8 cellular contexts compared by ENCODE assay signal in genomic region chr4:122576261-122577188, GRCh38. TPM values are rescaled to one million over a fixed set of nuclear protein-coding genes. Genes with fewer than 3 reads are reported as not detected.
DNase-seq lines count a peak whose midpoint lies in the region; ATAC-seq, FAIRE-seq and TF ChIP-seq lines count a peak whose summit lies in the region.

No MANE protein-coding gene starts in this region.

- H4K20me1 ChIP-seq in GM12878 (ENCODE audit: control insufficient read depth, insufficient read depth): no peaks in the 10 kb centered on the region

- H2AFZ ChIP-seq in GM12878 (ENCODE audit: control insufficient read depth, low read depth, low read length): no peak overlapping the region

- no peak for FAIRE-seq in GM12878 (lab: Jason Lieb, UNC)

- RAD21 ChIA-PET in GM12878 (lab: Charles Lee; ENCODE audit: unreplicated experiment): interaction anchor here (0.6 to 2.0 kb wide), 6 partner anchors 26 to 681 kb away, joined by 3 to 51 read pairs (median 4); no protein-coding TSS in a partner anchor

- H3K36me3 ChIP-seq in NT2/D1 (ENCODE audit: insufficient read depth, insufficient read length, low read length) (no peaks in the 10 kb centered on the region), GM12878 (ENCODE audit: control insufficient read depth in 2 of 2, insufficient read depth in 2 of 2, low read length in 1 of 2) (no peaks in the 10 kb centered on the region), left lung (no peaks in the 10 kb centered on the region)

- TF ChIP-seq RAD21 in GM12878 (IDR thresholded peaks at IDR 0.05; ENCODE audit: insufficient read depth, low read depth, low read length): peak; percentile 95

- TF ChIP-seq EP300 in GM12878 (IDR thresholded peaks at IDR 0.05; ENCODE audit: borderline replicate concordance in 1 of 2, control insufficient read depth in 1 of 2, low read depth in 2 of 2, low read length in 2 of 2): no peak

- in situ Hi-C loops in GM12878 (cut with MboI): loop anchor here (10.0 kb wide), 1 partner anchor 272 kb away; no protein-coding TSS in a partner anchor

- H3K27ac ChIP-seq in GM12878 (ENCODE audit: control insufficient read depth, insufficient read depth) (no peak overlapping the region), left lung (no peak overlapping the region)

- H3K27me3 ChIP-seq in NT2/D1 (ENCODE audit: insufficient read depth, insufficient read length) (no peaks in the 10 kb centered on the region), GM12878 (replicated peaks in 1 of 2; ENCODE audit: control insufficient read depth in 2 of 2, insufficient read depth in 2 of 2, low read length in 1 of 2) (0 out of 4 replicates have a peak, but pooled peaks cover 0 to 2% of the 10 kb centered on the region in 2 experiments), left lung (no peaks in the 10 kb centered on the region)

- TF ChIP-seq CTCF in GM12878 (IDR thresholded peaks at IDR 0.05 in 2 of 3, conservative IDR thresholded peaks at IDR 0.05 in 1 of 3; ENCODE audit: control insufficient read depth in 2 of 3, extremely low read depth in 1 of 3, insufficient read depth in 1 of 3, low read depth in 3 of 3, low read length in 3 of 3): peak; percentile 42 to 61 (median 57); a peak in 5 of 6 replicates
- TF ChIP-seq CTCF in left lung (IDR thresholded peaks at IDR 0.05): peak; percentile 32 to 36

- 14% methylated on average over 5 of the region's 5 CpGs for WGBS in GM12878 (ENCODE audit: insufficient coverage, insufficient replicate concordance, low lambda C conversion rate, missing lambda C conversion rate)

- no peaks in the 10 kb centered on the region for H3K79me2 ChIP-seq in GM12878 (ENCODE audit: control insufficient read depth, insufficient read depth, low read length)

- H3K4me2 ChIP-seq in GM12878 (ENCODE audit: control insufficient read depth, insufficient read depth): no peak overlapping the region

- SMC1A ChIA-PET in GM12878 (lab: Charles Lee; ENCODE audit: uncharacterized antibody, unreplicated experiment): interaction anchor here (0.6 to 5.4 kb wide), 6 partner anchors 127 to 1359 kb away, joined by 3 to 45 read pairs (median 4); no protein-coding TSS in a partner anchor

- no peak for TF ChIP-seq POLR2A in GM12878 (IDR thresholded peaks at IDR 0.05; ENCODE audit: low read depth, low read length)

- no TSS peak for BruUV-seq in GM12878 (replicated peaks; lab: Mats Ljungman, UMichigan)

- H3K4me3 ChIP-seq in NT2/D1 (ENCODE audit: insufficient read length, low read depth) (no peak overlapping the region), GM12878 (no peak overlapping the region), left lung (no peak overlapping the region)

- H3K4me1 ChIP-seq in NT2/D1 (ENCODE audit: insufficient read depth, insufficient read length) (no peaks in the 10 kb centered on the region), GM12878 (ENCODE audit: control insufficient read depth, insufficient read depth, low read length) (peaks cover 7% of the 10 kb centered on the region), left lung (no peaks in the 10 kb centered on the region)

- peak; percentile 28 to 44 for DNase-seq in stimulated activated CD4-positive, alpha-beta T cell treated with anti-CD3 and anti-CD28 coated beads, Interleukin-2, amount 100 ng/mL, for 24 hours
- no peak for DNase-seq in stimulated activated CD4-positive, alpha-beta T cell treated with anti-CD3 and anti-CD28 coated beads, Interleukin-4, amount 100 ng/mL, for 4 hours
- DNase-seq in NT2/D1 (ENCODE audit: low read depth, low spot score): peak; percentile 18
- no peak for DNase-seq in GM12878 (ENCODE audit: low read depth, low spot score)
- DNase-seq in left lung: no peak
- no peak for DNase-seq in NCI-H2227 treated with DMSO at 0.1 percent for 48 hours (lab: John Stamatoyannopoulos, UW)

- POLR2A ChIA-PET in GM12878 (lab: Charles Lee): interaction anchor here (0.6 kb wide), 1 partner anchor 21 kb away, joined by 5 read pairs; no protein-coding TSS in a partner anchor

- CTCF ChIA-PET in GM12878 (lab: Yijun Ruan, JAX): interaction anchor here (0.6 to 6.2 kb wide), 23 partner anchors 10 to 1114 kb away, joined by 3 to 85 read pairs (median 4); no protein-coding TSS in a partner anchor

- H3K9ac ChIP-seq in NT2/D1 (ENCODE audit: insufficient read length, low read depth): no peak overlapping the region
- H3K9ac ChIP-seq in GM12878 (ENCODE audit: control insufficient read depth, insufficient read depth, low read length): no peak overlapping the region

- ATAC-seq in HG02938 (IDR thresholded peaks at IDR 0.05; ENCODE audit: unreplicated experiment) (peak; percentile 62), GM12878 (peak; percentile 92), left lung (peak; percentile 89), HG03521 (IDR thresholded peaks at IDR 0.05; ENCODE audit: unreplicated experiment) (no peak)

- peaks cover 6% of the 10 kb centered on the region; the same call in 1 of the 2 replicates for H3K9me3 ChIP-seq in NT2/D1 (ENCODE audit: insufficient read depth, low read length)
- no peaks in the 10 kb centered on the region for H3K9me3 ChIP-seq in GM12878 (replicated peaks; ENCODE audit: control insufficient read depth, insufficient read depth, low read length)
- H3K9me3 ChIP-seq in left lung: no peaks in the 10 kb centered on the region

- intact Hi-C loops in GM12878 (cut with micrococcal nuclease; ENCODE audit: unreplicated experiment) (loop anchor here (1.0 to 10.0 kb wide), 5 partner anchors 162 to 676 kb away; partner anchors contain the start of gene TRPC3), left lung (cut with DNase I) (no loop called here)

TF ChIP-seq in GM12878, 131 proteins besides CTCF, POLR2A, EP300 and RAD21:
- TF ChIP-seq MEF2B (IDR thresholded peaks at IDR 0.05; ENCODE audit: partially characterized antibody, poor library complexity, severe bottlenecking) (no peak), CHD1 (IDR thresholded peaks at IDR 0.05; ENCODE audit: low read depth, low read length) (no peak), RCOR1 (conservative IDR thresholded peaks at IDR 0.05; ENCODE audit: low read depth, low read length) (no peak), SMC3 (IDR thresholded peaks at IDR 0.05; ENCODE audit: borderline replicate concordance, low read length) (peak; percentile 72), RUNX3 (IDR thresholded peaks at IDR 0.05; ENCODE audit: low read length) (0 out of 2 replicates have a peak, but pooled peaks have one; percentile 5), HDAC2 (IDR thresholded peaks at IDR 0.05) (no peak)

RNA-seq across cellular contexts. Expression of gene IL21, which starts 44.3 kb away (rescaled TPM):
- total RNA-seq in GM12878 (2013; cell fraction: nucleolus; rRNA removed): not detected in 2 replicates
- total RNA-seq in GM12878 (2014; rRNA removed) (not detected in 2 replicates), GM12878 (2014; rRNA removed; fragmentation: Illumina TruSeq; extraction: Trizol) (not detected in 2 replicates), GM12878 (2021) (not detected in 2 replicates), left lung (not detected)
- polyA plus RNA-seq in GM12878 (2011; ENCODE audit: low read depth): not detected
- polyA plus RNA-seq in GM12878 (2011; rRNA removed) (not detected in 2 replicates), GM12878 (2014; fragmentation: Illumina TruSeq; extraction: Trizol) (not detected in 2 replicates), GM12878 (2014; fragmentation: Nextera tagmentation; extraction: Ambion mirVana) (not detected), GM12878 (2014; rRNA removed) (not detected in 2 replicates), GM12878 (2016; fragmentation: Nextera tagmentation; extraction: Ambion mirVana) (not detected)
- polyA plus RNA-seq in GM12878 (2011; cell fraction: cytosol; rRNA removed): not detected in 2 replicates
- not detected in 2 replicates for polyA plus RNA-seq in GM12878 (2011; cell fraction: nucleus; rRNA removed)
- polyA plus RNA-seq in GM12878 (2012): not detected in 2 replicates
- not detected in 2 replicates for polyA minus RNA-seq in GM12878 (2011; rRNA and poly(A)+ RNA removed)
- not detected in 2 replicates for polyA minus RNA-seq in GM12878 (2011; cell fraction: cytosol; rRNA and poly(A)+ RNA removed)
- polyA minus RNA-seq in GM12878 (2011; cell fraction: nucleus; rRNA and poly(A)+ RNA removed): not detected in 2 replicates

Comparison
In these comparisons a context has a peak if more than half of its experiments do, and no peak if none do; other contexts are left out.
1. DNase-seq: peak in stimulated activated CD4-positive, alpha-beta T cell treated with anti-CD3 and anti-CD28 coated beads, Interleukin-2, amount 100 ng/mL, for 24 hours (2 of 2) and NT2/D1 (single experiment); none in stimulated activated CD4-positive, alpha-beta T cell treated with anti-CD3 and anti-CD28 coated beads, Interleukin-4, amount 100 ng/mL, for 4 hours (0 of 2), GM12878 (single experiment), left lung (0 of 2) and NCI-H2227 treated with DMSO at 0.1 percent for 48 hours (single experiment).